In genomic region chr12:85708775-85709174, GRCh38 we compare ENCODE assay signal across 8 cellular contexts.
"Had no signal": no experiment of that assay in that cellular context is flagged by ENCODE, and none has a peak within 500 bp of the region (broad histone marks: within the 10 kb centered on the region; RNA-seq: fewer than 3 reads in every experiment).

No MANE protein-coding gene starts in this region.

- H3K4me3 ChIP-seq: GM12878 had no signal

- FAIRE-seq: G401.6, GM12878, GM12891, GM12892, GM18507, GM19239 had no signal

- DNase-seq: GDM1, GF-D8 had no signal

- ATAC-seq: GM12878 had no signal
